24 cellular contexts compared by ENCODE assay signal in the genomic region with DNA sequence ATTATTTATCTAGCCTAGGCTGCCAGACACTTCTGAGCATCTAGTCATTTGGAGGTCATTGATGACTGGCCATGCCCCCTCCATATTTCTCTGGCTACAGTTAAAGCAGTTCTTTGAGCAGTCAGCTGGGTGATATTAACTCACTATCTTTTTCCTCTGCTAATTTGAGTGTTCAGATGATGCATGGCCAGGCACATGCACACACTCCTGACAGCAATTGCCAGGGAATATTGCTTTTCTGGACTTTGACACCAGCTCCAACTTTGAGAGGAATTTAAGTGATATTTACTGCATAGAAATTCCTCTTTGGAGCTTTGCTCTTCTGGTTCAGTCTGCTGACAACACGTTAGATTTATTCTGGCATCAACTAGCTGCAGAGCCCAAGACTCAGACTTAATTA. TPM values are rescaled to one million over a fixed set of nuclear protein-coding genes. Genes with fewer than 3 reads are reported as not detected.
DNase-seq lines count a peak whose midpoint lies in the region; ATAC-seq and TF ChIP-seq lines count a peak whose summit lies in the region.
"Had no signal": no experiment of that assay in that cellular context is flagged by ENCODE, and none has a peak within 500 bp of the region (broad histone marks: within the 10 kb centered on the region; RNA-seq: fewer than 3 reads in every experiment).

No MANE protein-coding gene starts in this region.

- peak overlapping the region; percentile 97 for H3K27ac Mint-ChIP-seq in T-helper 17 cell
- H3K27ac Mint-ChIP-seq in stimulated activated naive B cell treated with anti-CD40 and anti-IgM and Interleukin-4, amounts not matched to agents 10 μg/mL and 1 μg/mL and 100 μg/mL, for 72 hours: no peak overlapping the region
- H3K27ac Mint-ChIP-seq: IgD-negative memory B cell; stimulated activated memory B cell treated with anti-CD40 and anti-IgM and Interleukin-4, amounts not matched to agents 10 μg/mL and 1 μg/mL and 100 μg/mL, for 72 hours had no signal

- H3K36me3 Mint-ChIP-seq in T-helper 17 cell (ENCODE audit: low read depth): no peaks in the 10 kb centered on the region
- no peaks in the 10 kb centered on the region for H3K36me3 Mint-ChIP-seq in stimulated activated naive B cell treated with anti-CD40 and anti-IgM and Interleukin-4, amounts not matched to agents 10 μg/mL and 1 μg/mL and 100 μg/mL, for 72 hours
- H3K36me3 Mint-ChIP-seq: brain; IgD-negative memory B cell; stimulated activated memory B cell treated with anti-CD40 and anti-IgM and Interleukin-4, amounts not matched to agents 10 μg/mL and 1 μg/mL and 100 μg/mL, for 72 hours had no signal

- TF ChIP-seq EP300 in sigmoid colon (IDR thresholded peaks at IDR 0.05): no peak

- peaks cover 44% of the 10 kb centered on the region for H3K4me1 Mint-ChIP-seq in T-helper 17 cell
- peaks cover 0 to 2% of the 10 kb centered on the region in 2 donors for H3K4me1 Mint-ChIP-seq in stimulated activated naive B cell treated with anti-CD40 and anti-IgM and Interleukin-4, amounts not matched to agents 10 μg/mL and 1 μg/mL and 100 μg/mL, for 72 hours
- H3K4me1 Mint-ChIP-seq: IgD-negative memory B cell; stimulated activated memory B cell treated with anti-CD40 and anti-IgM and Interleukin-4, amounts not matched to agents 10 μg/mL and 1 μg/mL and 100 μg/mL, for 72 hours had no signal

- H3K9me3 ChIP-seq in T-helper 17 cell (ENCODE audit: control insufficient read depth, low read length, poor library complexity, severe bottlenecking) (no peaks in the 10 kb centered on the region), sigmoid colon (no peaks in the 10 kb centered on the region)
- H3K9me3 ChIP-seq: colonic mucosa, thyroid gland had no signal

- peaks cover 0 to 6% (median 0%) of the 10 kb centered on the region in 4 donors for H3K4me1 ChIP-seq in sigmoid colon
- H3K4me1 ChIP-seq: colonic mucosa had no signal

- intact Hi-C loops in Right ventricle myocardium superior (cut with DNase I) (no loop called here), Right ventricle myocardium inferior (cut with DNase I) (no loop called here), left colon (cut with DNase I, micrococcal nuclease) (no loop called here), sigmoid colon (cut with DNase I) (no loop called here)

- TF ChIP-seq CTCF in sigmoid colon (IDR thresholded peaks at IDR 0.05) (no peak), brain microvascular endothelial cell (IDR thresholded peaks at IDR 0.05; ENCODE audit: low read depth, low read length, missing control alignments) (no peak)

- H3K4me3 ChIP-seq in sigmoid colon (no peak overlapping the region), brain microvascular endothelial cell (ENCODE audit: low read depth, low read length) (no peak overlapping the region)
- H3K4me3 ChIP-seq: colonic mucosa, thyroid gland had no signal

- TF ChIP-seq POLR2A in sigmoid colon (IDR thresholded peaks at IDR 0.05): no peak

- ATAC-seq in Right ventricle myocardium superior (ENCODE audit: poor library complexity) (peak; percentile 43), Right ventricle myocardium inferior (no peak), T-helper 17 cell (no peak), left colon (peak; percentile 39)
- ATAC-seq in stimulated activated naive B cell treated with anti-CD40 and anti-IgM and Interleukin-4, amounts not matched to agents 10 μg/mL and 1 μg/mL and 100 μg/mL, for 72 hours (replicated peaks): no peak
- ATAC-seq: HCT116; stimulated activated memory B cell treated with anti-CD40 and anti-IgM and Interleukin-4, amounts not matched to agents 10 μg/mL and 1 μg/mL and 100 μg/mL, for 72 hours had no signal

- no peaks in the 10 kb centered on the region for H3K27me3 Mint-ChIP-seq in T-helper 17 cell
- H3K27me3 Mint-ChIP-seq in stimulated activated naive B cell treated with anti-CD40 and anti-IgM and Interleukin-4, amounts not matched to agents 10 μg/mL and 1 μg/mL and 100 μg/mL, for 72 hours: peaks cover 5% of the 10 kb centered on the region in 2 donors
- H3K27me3 Mint-ChIP-seq: stimulated activated memory B cell treated with anti-CD40 and anti-IgM and Interleukin-4, amounts not matched to agents 10 μg/mL and 1 μg/mL and 100 μg/mL, for 72 hours had no signal

- DNase-seq in Right ventricle myocardium superior (no peak), Right ventricle myocardium inferior (ENCODE audit: missing footprints) (no peak), T-helper 17 cell (no peak), left colon (no peak), sigmoid colon (peak; percentile 10), brain microvascular endothelial cell (no peak), HCEC 1CT (no peak)
- no peak for DNase-seq in stimulated activated naive B cell treated with anti-CD40 and anti-IgM and Interleukin-4, amounts not matched to agents 10 μg/mL and 1 μg/mL and 100 μg/mL, for 72 hours
- DNase-seq: activated CD4-positive, CD25-positive, alpha-beta regulatory T cell treated with anti-CD3 and anti-CD28 coated beads, Interleukin-2, amount 50 U/mL, for 72 hours; activated CD8-positive, alpha-beta memory T cell treated with anti-CD3 and anti-CD28 coated beads, Interleukin-2, amount 50 U/mL, for 4 hours; colonic mucosa; DMS53; GF-D8; kidney glomerular epithelial cell; NCI-H2081; OCI-M1; posterior cingulate gyrus; thyroid gland had no signal

- H3K36me3 ChIP-seq in sigmoid colon (no peaks in the 10 kb centered on the region), brain microvascular endothelial cell (replicated peaks) (no peaks in the 10 kb centered on the region)
- H3K36me3 ChIP-seq: colonic mucosa, thyroid gland had no signal

- H3K4me3 Mint-ChIP-seq in T-helper 17 cell: no peak overlapping the region
- H3K4me3 Mint-ChIP-seq in stimulated activated naive B cell treated with anti-CD40 and anti-IgM and Interleukin-4, amounts not matched to agents 10 μg/mL and 1 μg/mL and 100 μg/mL, for 72 hours: no peak overlapping the region
- H3K4me3 Mint-ChIP-seq: brain; IgD-negative memory B cell; neural crest cell; stimulated activated memory B cell treated with anti-CD40 and anti-IgM and Interleukin-4, amounts not matched to agents 10 μg/mL and 1 μg/mL and 100 μg/mL, for 72 hours had no signal

- H3K27ac ChIP-seq in sigmoid colon (no peak overlapping the region), brain microvascular endothelial cell (no peak overlapping the region)
- H3K27ac ChIP-seq: colonic mucosa, thyroid gland had no signal

- H3K9me3 Mint-ChIP-seq in stimulated activated naive B cell treated with anti-CD40 and anti-IgM and Interleukin-4, amounts not matched to agents 10 μg/mL and 1 μg/mL and 100 μg/mL, for 72 hours: no peaks in the 10 kb centered on the region
- H3K9me3 Mint-ChIP-seq: brain; IgD-negative memory B cell; neural crest cell; stimulated activated memory B cell treated with anti-CD40 and anti-IgM and Interleukin-4, amounts not matched to agents 10 μg/mL and 1 μg/mL and 100 μg/mL, for 72 hours had no signal

- H3K27me3 ChIP-seq in sigmoid colon (no peaks in the 10 kb centered on the region), brain microvascular endothelial cell (replicated peaks) (no peaks in the 10 kb centered on the region)
- H3K27me3 ChIP-seq: colonic mucosa, thyroid gland had no signal

- in situ Hi-C loops in brain microvascular endothelial cell (cut with HindIII; ENCODE audit: low pct_ligation_motif_present, low sequenced_read_pairs): no loop called here

- WGBS in sigmoid colon, 2 donors: 21 to 58% methylated on average over 1 of the region's 1 CpG

RNA-seq across cellular contexts. Expression of a gene that starts 52.6 kb away (rescaled TPM):
- 0.54 TPM for total RNA-seq in Right ventricle myocardium superior
- total RNA-seq in Right ventricle myocardium inferior: 0.92 TPM
- 100 to 1,000 TPM; 265 to 295 TPM for total RNA-seq in T-helper 17 cell
- 1 to 10 TPM; 2.0 to 5.2 TPM for total RNA-seq in left colon
- 1 to 10 TPM in 1 of 4 donors, under 1 TPM in 1, not detected in 2; 0.36 to 1.8 TPM for total RNA-seq in sigmoid colon
- 10 to 100 TPM in 1 of 3 donors, under 1 TPM in 1, not detected in 1; 0.92 to 20.3 TPM for polyA plus RNA-seq in sigmoid colon
- total RNA-seq: M059J had no signal

Comparison
In these comparisons a context has a peak if more than half of its experiments do, and no peak if none do; other contexts are left out.
1. ATAC-seq: peak in Right ventricle myocardium superior (single experiment) and left colon (single experiment); none in Right ventricle myocardium inferior (single experiment), T-helper 17 cell (single experiment) and stimulated activated naive B cell treated with anti-CD40 and anti-IgM and Interleukin-4, amounts not matched to agents 10 μg/mL and 1 μg/mL and 100 μg/mL, for 72 hours (0 of 2).
2. RNA of a gene that starts 52.6 kb away (total RNA-seq): 265 to 295 TPM in T-helper 17 cell; 2.0 to 5.2 TPM in left colon, 0.92 TPM in Right ventricle myocardium inferior (single experiment), 0.36 to 1.8 TPM in sigmoid colon and 0.54 TPM in Right ventricle myocardium superior (single experiment); every median in the first group is over 10 times any median in the second.